In the genomic region with DNA sequence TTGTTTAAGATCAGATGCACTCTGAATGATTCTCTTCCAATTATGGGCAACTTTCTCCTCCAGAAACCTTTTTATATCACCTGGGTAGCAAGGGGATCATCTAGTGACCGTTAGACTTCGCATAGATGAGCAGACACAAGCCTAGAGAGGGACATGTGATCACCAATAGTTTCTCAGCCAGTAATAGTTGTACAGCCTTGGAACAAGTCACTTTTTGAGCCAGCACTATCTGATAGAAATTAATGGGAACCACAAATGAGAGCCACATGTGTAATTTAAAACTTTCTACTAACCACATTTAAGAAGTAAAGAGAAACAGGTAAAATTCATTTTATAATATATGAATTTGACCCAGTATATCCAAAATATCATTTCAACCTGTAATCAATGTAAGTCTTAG, we compare ENCODE assay signal across 8 cellular contexts.
DNase-seq lines count a peak whose midpoint lies in the region; TF ChIP-seq lines count a peak whose summit lies in the region.

No MANE protein-coding gene starts in this region.

- peaks cover 20% of the 10 kb centered on the region for H3K4me1 Mint-ChIP-seq in T-helper 1 cell treated with Interleukin-12 subunit alpha and Interleukin-12 subunit beta and Interleukin-4 antibody, amounts not matched to agents 30 μg/mL and 1 μg/mL, for 36 hours (ENCODE audit: low read depth)

- H3K27me3 ChIP-seq in iPS-15b (ENCODE audit: control insufficient read depth, insufficient read depth, low read length) (no peaks in the 10 kb centered on the region), stomach smooth muscle (ENCODE audit: control insufficient read depth in 1 of 2, insufficient read depth in 2 of 2, low read length in 2 of 2) (peaks cover 0 to 2% of the 10 kb centered on the region in 2 donors)

- no peaks in the 10 kb centered on the region for H3K9me3 Mint-ChIP-seq in T-helper 1 cell treated with Interleukin-12 subunit alpha and Interleukin-12 subunit beta and Interleukin-4 antibody, amounts not matched to agents 30 μg/mL and 1 μg/mL, for 36 hours

- peak overlapping the region; percentile 75 for H3K4me3 ChIP-seq in iPS-15b (ENCODE audit: low read depth, low read length)
- H3K4me3 ChIP-seq in stomach smooth muscle (ENCODE audit: low read length in 2 of 2): peak overlapping the region; percentile 97 to 98

- H3K9me3 ChIP-seq in iPS-15b (ENCODE audit: control insufficient read depth, insufficient read depth, low read length) (no peaks in the 10 kb centered on the region), stomach smooth muscle (ENCODE audit: control insufficient read depth in 2 of 2, low read length in 2 of 2) (no peaks in the 10 kb centered on the region)

- no peaks in the 10 kb centered on the region for H3K36me3 ChIP-seq in iPS-15b (ENCODE audit: control insufficient read depth, insufficient read depth, low read length)
- H3K36me3 ChIP-seq in stomach smooth muscle (ENCODE audit: control insufficient read depth in 2 of 2, insufficient read depth in 2 of 2, low read length in 2 of 2): no peaks in the 10 kb centered on the region

- DNase-seq in T-helper 1 cell (no peak), SIG-M5 treated with dmso at 0.1 percent for 504 hours (lab: John Stamatoyannopoulos, UW; ENCODE audit: unreplicated experiment) (no peak), NCI-H526 (lab: John Stamatoyannopoulos, UW) (no peak)
- DNase-seq in stimulated activated CD4-positive, alpha-beta T cell treated with anti-CD3 and anti-CD28 coated beads, Interleukin-4, amount 100 ng/mL, for 24 hours: no peak

- H3K9ac ChIP-seq in iPS-15b (ENCODE audit: low read depth, low read length): peak overlapping the region; percentile 47
- peak overlapping the region in 1 of 2 donors; percentile 64 for H3K9ac ChIP-seq in stomach smooth muscle (ENCODE audit: low read length in 2 of 2)

- peaks cover 4% of the 10 kb centered on the region for H3K27me3 Mint-ChIP-seq in T-helper 1 cell treated with Interleukin-12 subunit alpha and Interleukin-12 subunit beta and Interleukin-4 antibody, amounts not matched to agents 30 μg/mL and 1 μg/mL, for 36 hours (ENCODE audit: low read depth)

- peak overlapping the region; percentile 27 for H3K27ac Mint-ChIP-seq in T-helper 1 cell treated with Interleukin-12 subunit alpha and Interleukin-12 subunit beta and Interleukin-4 antibody, amounts not matched to agents 30 μg/mL and 1 μg/mL, for 36 hours

- TF ChIP-seq CTCF in VCaP (conservative IDR thresholded peaks at IDR 0.05): no peak

- peaks cover 9% of the 10 kb centered on the region for H3K36me3 Mint-ChIP-seq in T-helper 1 cell treated with Interleukin-12 subunit alpha and Interleukin-12 subunit beta and Interleukin-4 antibody, amounts not matched to agents 30 μg/mL and 1 μg/mL, for 36 hours (ENCODE audit: low read depth)

- H3K27ac ChIP-seq in VCaP (peak overlapping the region; percentile 73), stomach smooth muscle (ENCODE audit: low read length) (no peak overlapping the region)

- peak overlapping the region; percentile 97 for H3K4me3 Mint-ChIP-seq in T-helper 1 cell treated with Interleukin-12 subunit alpha and Interleukin-12 subunit beta and Interleukin-4 antibody, amounts not matched to agents 30 μg/mL and 1 μg/mL, for 36 hours

- no peaks in the 10 kb centered on the region for H3K4me1 ChIP-seq in iPS-15b (ENCODE audit: control insufficient read depth, insufficient read depth, low read length)
- peaks cover 14% of the 10 kb centered on the region for H3K4me1 ChIP-seq in stomach smooth muscle (ENCODE audit: control insufficient read depth, insufficient read depth, low read length)
